Comparison of ENCODE assay signal across 1 cellular context in the genomic region with DNA sequence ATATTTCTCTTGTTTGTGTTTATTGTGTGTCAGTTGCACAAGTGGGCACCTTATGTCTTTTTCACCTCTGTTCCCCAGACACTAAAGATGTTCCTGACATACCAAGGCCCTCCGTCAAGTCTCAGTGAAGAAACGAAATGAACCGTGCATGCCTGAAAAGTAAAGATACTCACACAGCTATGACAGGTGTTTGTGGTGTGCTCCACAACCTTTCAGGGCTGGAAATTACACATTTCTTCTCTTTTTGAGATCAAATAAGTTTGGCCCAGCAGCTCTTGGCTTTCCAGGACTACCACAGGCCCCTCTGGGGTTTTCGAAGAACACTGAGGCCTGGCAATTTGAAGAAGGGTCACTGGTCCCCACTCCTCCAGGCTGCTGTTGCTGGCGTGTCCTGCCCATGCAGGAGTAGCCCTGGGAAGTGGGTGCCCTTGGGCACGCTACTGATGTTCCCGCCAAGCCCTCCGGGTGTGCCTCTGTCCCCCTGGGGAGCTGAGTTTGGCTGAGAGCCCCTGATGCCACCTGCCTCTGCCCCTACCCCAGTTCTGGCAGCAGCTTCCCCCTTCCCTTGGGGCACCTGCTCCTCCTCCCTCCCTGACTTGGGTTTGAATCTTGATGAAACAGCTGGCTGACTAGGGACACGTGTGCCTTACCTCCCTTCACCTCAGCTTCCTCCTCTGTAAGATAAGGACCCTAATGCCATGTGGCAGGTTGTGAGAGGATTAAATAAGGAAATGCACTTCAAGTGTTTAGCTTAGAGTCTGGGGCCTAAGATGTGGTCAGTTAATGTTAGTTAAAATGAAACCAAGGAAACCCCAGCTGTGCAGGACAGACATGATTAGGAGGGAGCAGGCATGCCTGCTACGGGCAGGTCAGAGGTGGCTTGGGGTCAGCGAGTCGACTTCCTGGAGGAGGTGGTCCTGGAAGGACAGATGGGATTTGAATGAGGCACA.
TF ChIP-seq lines count a peak whose summit lies in the region.

No MANE protein-coding gene starts in this region.

TF ChIP-seq in GM23338, 12 proteins besides CTCF, POLR2A, EP300 and RAD21 (continued from another document):
- TF ChIP-seq, protein P1, sequence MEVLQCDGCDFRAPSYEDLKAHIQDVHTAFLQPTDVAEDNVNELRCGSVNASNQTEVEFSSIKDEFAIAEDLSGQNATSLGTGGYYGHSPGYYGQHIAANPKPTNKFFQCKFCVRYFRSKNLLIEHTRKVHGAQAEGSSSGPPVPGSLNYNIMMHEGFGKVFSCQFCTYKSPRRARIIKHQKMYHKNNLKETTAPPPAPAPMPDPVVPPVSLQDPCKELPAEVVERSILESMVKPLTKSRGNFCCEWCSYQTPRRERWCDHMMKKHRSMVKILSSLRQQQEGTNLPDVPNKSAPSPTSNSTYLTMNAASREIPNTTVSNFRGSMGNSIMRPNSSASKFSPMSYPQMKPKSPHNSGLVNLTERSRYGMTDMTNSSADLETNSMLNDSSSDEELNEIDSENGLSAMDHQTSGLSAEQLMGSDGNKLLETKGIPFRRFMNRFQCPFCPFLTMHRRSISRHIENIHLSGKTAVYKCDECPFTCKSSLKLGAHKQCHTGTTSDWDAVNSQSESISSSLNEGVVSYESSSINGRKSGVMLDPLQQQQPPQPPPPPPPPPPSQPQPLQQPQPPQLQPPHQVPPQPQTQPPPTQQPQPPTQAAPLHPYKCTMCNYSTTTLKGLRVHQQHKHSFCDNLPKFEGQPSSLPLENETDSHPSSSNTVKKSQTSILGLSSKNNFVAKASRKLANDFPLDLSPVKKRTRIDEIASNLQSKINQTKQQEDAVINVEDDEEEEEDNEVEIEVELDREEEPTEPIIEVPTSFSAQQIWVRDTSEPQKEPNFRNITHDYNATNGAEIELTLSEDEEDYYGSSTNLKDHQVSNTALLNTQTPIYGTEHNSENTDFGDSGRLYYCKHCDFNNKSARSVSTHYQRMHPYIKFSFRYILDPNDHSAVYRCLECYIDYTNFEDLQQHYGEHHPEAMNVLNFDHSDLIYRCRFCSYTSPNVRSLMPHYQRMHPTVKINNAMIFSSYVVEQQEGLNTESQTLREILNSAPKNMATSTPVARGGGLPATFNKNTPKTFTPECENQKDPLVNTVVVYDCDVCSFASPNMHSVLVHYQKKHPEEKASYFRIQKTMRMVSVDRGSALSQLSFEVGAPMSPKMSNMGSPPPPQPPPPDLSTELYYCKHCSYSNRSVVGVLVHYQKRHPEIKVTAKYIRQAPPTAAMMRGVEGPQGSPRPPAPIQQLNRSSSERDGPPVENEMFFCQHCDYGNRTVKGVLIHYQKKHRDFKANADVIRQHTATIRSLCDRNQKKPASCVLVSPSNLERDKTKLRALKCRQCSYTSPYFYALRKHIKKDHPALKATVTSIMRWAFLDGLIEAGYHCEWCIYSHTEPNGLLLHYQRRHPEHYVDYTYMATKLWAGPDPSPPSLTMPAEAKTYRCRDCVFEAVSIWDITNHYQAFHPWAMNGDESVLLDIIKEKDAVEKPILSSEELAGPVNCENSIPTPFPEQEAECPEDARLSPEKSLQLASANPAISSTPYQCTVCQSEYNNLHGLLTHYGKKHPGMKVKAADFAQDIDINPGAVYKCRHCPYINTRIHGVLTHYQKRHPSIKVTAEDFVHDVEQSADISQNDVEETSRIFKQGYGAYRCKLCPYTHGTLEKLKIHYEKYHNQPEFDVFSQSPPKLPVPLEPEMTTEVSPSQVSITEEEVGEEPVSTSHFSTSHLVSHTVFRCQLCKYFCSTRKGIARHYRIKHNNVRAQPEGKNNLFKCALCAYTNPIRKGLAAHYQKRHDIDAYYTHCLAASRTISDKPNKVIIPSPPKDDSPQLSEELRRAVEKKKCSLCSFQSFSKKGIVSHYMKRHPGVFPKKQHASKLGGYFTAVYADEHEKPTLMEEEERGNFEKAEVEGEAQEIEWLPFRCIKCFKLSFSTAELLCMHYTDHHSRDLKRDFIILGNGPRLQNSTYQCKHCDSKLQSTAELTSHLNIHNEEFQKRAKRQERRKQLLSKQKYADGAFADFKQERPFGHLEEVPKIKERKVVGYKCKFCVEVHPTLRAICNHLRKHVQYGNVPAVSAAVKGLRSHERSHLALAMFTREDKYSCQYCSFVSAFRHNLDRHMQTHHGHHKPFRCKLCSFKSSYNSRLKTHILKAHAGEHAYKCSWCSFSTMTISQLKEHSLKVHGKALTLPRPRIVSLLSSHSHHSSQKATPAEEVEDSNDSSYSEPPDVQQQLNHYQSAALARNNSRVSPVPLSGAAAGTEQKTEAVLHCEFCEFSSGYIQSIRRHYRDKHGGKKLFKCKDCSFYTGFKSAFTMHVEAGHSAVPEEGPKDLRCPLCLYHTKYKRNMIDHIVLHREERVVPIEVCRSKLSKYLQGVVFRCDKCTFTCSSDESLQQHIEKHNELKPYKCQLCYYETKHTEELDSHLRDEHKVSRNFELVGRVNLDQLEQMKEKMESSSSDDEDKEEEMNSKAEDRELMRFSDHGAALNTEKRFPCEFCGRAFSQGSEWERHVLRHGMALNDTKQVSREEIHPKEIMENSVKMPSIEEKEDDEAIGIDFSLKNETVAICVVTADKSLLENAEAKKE (CRISPR knock-in tag; IDR thresholded peaks at IDR 0.05) = no peak
- no peak for TF ChIP-seq ZNF114 (CRISPR knock-in tag; IDR thresholded peaks at IDR 0.05)
- TF ChIP-seq REST (IDR thresholded peaks at IDR 0.05; ENCODE audit: unreplicated experiment) = no peak
- TF ChIP-seq JUNB (IDR thresholded peaks at IDR 0.05; ENCODE audit: unreplicated experiment) = no peak
- TF ChIP-seq POLR2AphosphoS5 (IDR thresholded peaks at IDR 0.05; ENCODE audit: low read depth) = no peak
- TF ChIP-seq CREB1 (CRISPR knock-in tag; IDR thresholded peaks at IDR 0.05; ENCODE audit: low read depth) = no peak
- TF ChIP-seq EZH2phosphoT487 (IDR thresholded peaks at IDR 0.05; ENCODE audit: unreplicated experiment) = no peak
- TF ChIP-seq, protein P2, sequence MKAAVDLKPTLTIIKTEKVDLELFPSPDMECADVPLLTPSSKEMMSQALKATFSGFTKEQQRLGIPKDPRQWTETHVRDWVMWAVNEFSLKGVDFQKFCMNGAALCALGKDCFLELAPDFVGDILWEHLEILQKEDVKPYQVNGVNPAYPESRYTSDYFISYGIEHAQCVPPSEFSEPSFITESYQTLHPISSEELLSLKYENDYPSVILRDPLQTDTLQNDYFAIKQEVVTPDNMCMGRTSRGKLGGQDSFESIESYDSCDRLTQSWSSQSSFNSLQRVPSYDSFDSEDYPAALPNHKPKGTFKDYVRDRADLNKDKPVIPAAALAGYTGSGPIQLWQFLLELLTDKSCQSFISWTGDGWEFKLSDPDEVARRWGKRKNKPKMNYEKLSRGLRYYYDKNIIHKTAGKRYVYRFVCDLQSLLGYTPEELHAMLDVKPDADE (IDR thresholded peaks at IDR 0.05) = no peak
- no peak for TF ChIP-seq NANOG (IDR thresholded peaks at IDR 0.05; ENCODE audit: borderline replicate concordance)
- no peak for TF ChIP-seq ZNF331 (CRISPR knock-in tag; IDR thresholded peaks at IDR 0.05; ENCODE audit: low read depth)
TF ChIP-seq in GM23338: peak in this region for 0.
